27 cellular contexts compared by ENCODE assay signal in genomic region chr13:87537946-87538345, GRCh38.
A peak's percentile ranks its signal among the peaks of the same experiment; 100 is the strongest.
DNase-seq lines count a peak whose midpoint lies in the region; ATAC-seq, FAIRE-seq and TF ChIP-seq lines count a peak whose summit lies in the region.
"Had no signal": no experiment of that assay in that cellular context is flagged by ENCODE, and none has a peak within 500 bp of the region (broad histone marks: within the 10 kb centered on the region; RNA-seq: fewer than 3 reads in every experiment).

No MANE protein-coding gene starts in this region.

- no peaks in the 10 kb centered on the region for H3K36me3 ChIP-seq in KMS-11 (ENCODE audit: insufficient read depth)
- H3K36me3 ChIP-seq: BE2C; BLaER1 treated with 17β-estradiol and CSF1 and Interleukin-3, amounts not matched to agents 10 nM and 100 nM had no signal

- H3K4me3 ChIP-seq in KMS-11 (IDR thresholded peaks at IDR 0.05; ENCODE audit: insufficient read depth, low read depth, low read length), result no peak overlapping the region
- H3K4me3 ChIP-seq: A549; BLaER1 treated with 17β-estradiol and CSF1 and Interleukin-3, amounts not matched to agents 10 nM and 100 nM; GM23248 had no signal

- no peaks in the 10 kb centered on the region for H3K79me2 ChIP-seq in KMS-11 (ENCODE audit: insufficient read depth, low read depth)

- H3K9ac ChIP-seq in KMS-11, result no peak overlapping the region
- H3K9ac ChIP-seq: BLaER1 treated with 17β-estradiol and CSF1 and Interleukin-3, amounts not matched to agents 10 nM and 100 nM; GM23248 had no signal

- TF ChIP-seq CTCF in KMS-11 (conservative IDR thresholded peaks at IDR 0.05; ENCODE audit: low read depth, low read length) (no peak), HFFc6 (IDR thresholded peaks at IDR 0.05) (no peak)

- H3K27me3 ChIP-seq in KMS-11 (ENCODE audit: insufficient read depth, low read depth), result no peaks in the 10 kb centered on the region
- H3K27me3 ChIP-seq: BE2C; BLaER1 treated with 17β-estradiol and CSF1 and Interleukin-3, amounts not matched to agents 10 nM and 100 nM had no signal

- H3K4me3 Mint-ChIP-seq in HFFc6, result no peak overlapping the region
- H3K4me3 Mint-ChIP-seq: CD14-positive monocyte; CD4-positive, alpha-beta T cell; CD8-positive, alpha-beta memory T cell had no signal

- H3K4me1 Mint-ChIP-seq in HFFc6 (ENCODE audit: low read depth), result no peaks in the 10 kb centered on the region
- H3K4me1 Mint-ChIP-seq: CD14-positive monocyte; CD8-positive, alpha-beta memory T cell had no signal

- peak overlapping the region; percentile 77 for H3K4me2 ChIP-seq in KMS-11
- H3K4me2 ChIP-seq: A549; BLaER1 treated with 17β-estradiol and CSF1 and Interleukin-3, amounts not matched to agents 10 nM and 100 nM had no signal

- no peaks in the 10 kb centered on the region for H3K27me3 Mint-ChIP-seq in HFFc6 (ENCODE audit: insufficient read depth)
- H3K27me3 Mint-ChIP-seq: CD4-positive, alpha-beta T cell; CD8-positive, alpha-beta memory T cell had no signal

- no peak for ATAC-seq in GM19328 (IDR thresholded peaks at IDR 0.05; ENCODE audit: unreplicated experiment)
- ATAC-seq: A549 had no signal

- peak; percentile 81 for FAIRE-seq in RCC 7860 (lab: Jason Lieb, UNC)
- FAIRE-seq: A549, D721Med, GM12891, GM18507, H1 had no signal

- no peak overlapping the region for H2AFZ ChIP-seq in KMS-11 (ENCODE audit: low read depth)
- H2AFZ ChIP-seq: GM23248 had no signal

- H3K36me3 Mint-ChIP-seq in HFFc6 (ENCODE audit: low read depth), result no peaks in the 10 kb centered on the region
- H3K36me3 Mint-ChIP-seq: CD14-positive monocyte; CD8-positive, alpha-beta memory T cell had no signal

- H4K20me1 ChIP-seq in KMS-11 (ENCODE audit: insufficient read depth), result no peaks in the 10 kb centered on the region
- H4K20me1 ChIP-seq: BLaER1 treated with 17β-estradiol and CSF1 and Interleukin-3, amounts not matched to agents 10 nM and 100 nM had no signal

- peaks cover 38% of the 10 kb centered on the region for H3K4me1 ChIP-seq in KMS-11 (ENCODE audit: low read depth, poor library complexity, severe bottlenecking)
- H3K4me1 ChIP-seq: A549; BE2C; BLaER1 treated with 17β-estradiol and CSF1 and Interleukin-3, amounts not matched to agents 10 nM and 100 nM had no signal

- H3K27ac ChIP-seq in KMS-11, result peak overlapping the region; percentile 90
- H3K27ac ChIP-seq: A549; BLaER1 treated with 17β-estradiol and CSF1 and Interleukin-3, amounts not matched to agents 10 nM and 100 nM; GM23248 had no signal

- peak; percentile 59 for DNase-seq in RCC 7860 (ENCODE audit: low spot score)
- peak; percentile 56 for DNase-seq in glomerular visceral epithelial cell (ENCODE audit: extremely low spot score)
- DNase-seq in HFFc6, result no peak
- DNase-seq in ureter (ENCODE audit: low spot score), result no peak
- no peak for DNase-seq in DMS153 (lab: John Stamatoyannopoulos, UW)
- DNase-seq: 8988T; ACHN; AML-193; BE2C; CD4-positive, alpha-beta T cell; CD8-positive, alpha-beta memory T cell; DMS 273 treated with DMSO at 0.1 percent for 48 hours; DMS53; DMS79 treated with DMSO at 0.1 percent for 48 hours; GF-D8; GM23248; H7; HCEC 1CT had no signal

- H3K27ac Mint-ChIP-seq in HFFc6, result no peak overlapping the region
- H3K27ac Mint-ChIP-seq: CD14-positive monocyte; CD4-positive, alpha-beta T cell; CD8-positive, alpha-beta memory T cell had no signal

- peaks cover 24% of the 10 kb centered on the region; the same call in 1 of the 2 replicates for H3K9me3 Mint-ChIP-seq in HFFc6

Comparison
In these comparisons a context has a peak if more than half of its experiments do, and no peak if none do; other contexts are left out.
1. DNase-seq: peak in RCC 7860 (single experiment) and glomerular visceral epithelial cell (single experiment); none in HFFc6 (single experiment), ureter (single experiment) and DMS153 (single experiment).